Comparison of ENCODE assay signal across 30 cellular contexts in genomic region chr16:57213462-57213861, GRCh38.
"Had no signal": no experiment of that assay in that cellular context is flagged by ENCODE, and none has a peak within 500 bp of the region (broad histone marks: within the 10 kb centered on the region; RNA-seq: fewer than 3 reads in every experiment).

No MANE protein-coding gene starts in this region.

- ATAC-seq: heart right ventricle; left ventricle myocardium superior; stimulated activated effector memory CD8-positive, alpha-beta T cell treated with anti-CD3 and anti-CD28 coated beads, Interleukin-12 subunit alpha, Interleukin-12 subunit beta, amount 100 ng/mL, for 72 hours had no signal

- H3K9me3 Mint-ChIP-seq: endodermal cell had no signal

- H3K27ac ChIP-seq: brain microvascular endothelial cell, heart right ventricle, ovary, right lobe of liver, uterus had no signal

- H3K4me3 Mint-ChIP-seq: activated naive CD4-positive, alpha-beta T cell treated with anti-CD3 and anti-CD28 coated beads for 36 hours; activated naive CD8-positive, alpha-beta T cell treated with anti-CD3 and anti-CD28 coated beads for 36 hours; activated T-helper 1 cell treated with anti-CD3 and anti-CD28 coated beads, Interleukin-12 subunit alpha, Interleukin-12 subunit beta, Interleukin-2, Interleukin-4 antibody, amounts not matched to agents 30 ng/mL and 10 ng/mL and 1 ng/mL, durations not matched to agents 14 hours and 24 hours and 36 hours; dendritic cell treated with granulocyte-macrophage colony-stimulating factor and Interleukin-4, amounts not matched to agents 40 ng/mL and 50 ng/mL, for 4 days; endodermal cell; naive B cell; stimulated activated effector memory CD8-positive, alpha-beta T cell treated with anti-CD3 and anti-CD28 coated beads, Interleukin-12 subunit alpha, Interleukin-12 subunit beta, amount 100 ng/mL, for 72 hours; stimulated activated naive CD8-positive, alpha-beta T cell treated with anti-CD3 and anti-CD28 coated beads, Interleukin-15, Interleukin-2, amounts not matched to agents 100 ng/mL and 50 ng/mL, for 24 hours; T-helper 2 cell treated with Interferon-gamma antibody and Interleukin-4, amounts not matched to agents 5 μg/mL and 100 μg/mL, for 36 hours; type B pancreatic cell had no signal

- H3K27me3 Mint-ChIP-seq: activated naive CD8-positive, alpha-beta T cell treated with anti-CD3 and anti-CD28 coated beads for 36 hours; dendritic cell treated with granulocyte-macrophage colony-stimulating factor and Interleukin-4, amounts not matched to agents 40 ng/mL and 50 ng/mL, for 4 days; naive B cell; progenitor cell of endocrine pancreas; stimulated activated naive CD8-positive, alpha-beta T cell treated with anti-CD3 and anti-CD28 coated beads, Interleukin-15, Interleukin-2, amounts not matched to agents 100 ng/mL and 50 ng/mL, for 24 hours; type B pancreatic cell had no signal

- H3K27ac Mint-ChIP-seq: activated naive CD4-positive, alpha-beta T cell treated with anti-CD3 and anti-CD28 coated beads for 36 hours; activated naive CD8-positive, alpha-beta T cell treated with anti-CD3 and anti-CD28 coated beads for 36 hours; activated T-helper 1 cell treated with anti-CD3 and anti-CD28 coated beads, Interleukin-12 subunit alpha, Interleukin-12 subunit beta, Interleukin-2, Interleukin-4 antibody, amounts not matched to agents 30 ng/mL and 10 ng/mL and 1 ng/mL, durations not matched to agents 14 hours and 24 hours and 36 hours; dendritic cell treated with granulocyte-macrophage colony-stimulating factor and Interleukin-4, amounts not matched to agents 40 ng/mL and 50 ng/mL, for 4 days; endodermal cell; progenitor cell of endocrine pancreas; stimulated activated effector memory CD8-positive, alpha-beta T cell treated with anti-CD3 and anti-CD28 coated beads, Interleukin-12 subunit alpha, Interleukin-12 subunit beta, amount 100 ng/mL, for 72 hours; stimulated activated naive CD8-positive, alpha-beta T cell treated with anti-CD3 and anti-CD28 coated beads, Interleukin-15, Interleukin-2, amounts not matched to agents 100 ng/mL and 50 ng/mL, for 24 hours; T-helper 2 cell treated with Interferon-gamma antibody and Interleukin-4, amounts not matched to agents 5 μg/mL and 100 μg/mL, for 36 hours; type B pancreatic cell had no signal

- H3K4me3 ChIP-seq: heart right ventricle, ovary, right lobe of liver, skin epidermis, uterus had no signal

- DNase-seq: activated CD4-positive, alpha-beta T cell treated with anti-CD3 and anti-CD28 coated beads for 4 hours; activated CD4-positive, alpha-beta T cell treated with anti-CD3 and anti-CD28 coated beads, Interleukin-2, amount 50 U/mL, for 48 hours; activated CD4-positive, CD25-positive, alpha-beta regulatory T cell; activated CD8-positive, alpha-beta memory T cell treated with anti-CD3 and anti-CD28 coated beads for 24 hours; activated effector memory CD4-positive, alpha-beta T cell treated with anti-CD3 and anti-CD28 coated beads, Interleukin-2, amount 50 U/mL, for 16 hours; activated naive CD4-positive, alpha-beta T cell treated with anti-CD3 and anti-CD28 coated beads for 36 hours; activated naive CD8-positive, alpha-beta T cell treated with anti-CD3 and anti-CD28 coated beads for 36 hours; activated T-cell treated with anti-CD3 and anti-CD28 coated beads, Interleukin-2, amount 50 U/mL, for 1 hour; amniotic stem cell; brain microvascular endothelial cell; central memory CD4-positive, alpha-beta T cell; endodermal cell; heart right ventricle; left ventricle myocardium superior; naive B cell; ovary; stimulated activated CD4-positive, alpha-beta T cell treated with anti-CD3 and anti-CD28 coated beads, Interleukin-12 subunit alpha, Interleukin-12 subunit beta, amount 100 ng/mL, for 4 hours; stimulated activated CD4-positive, alpha-beta T cell treated with anti-CD3 and anti-CD28 coated beads, Interleukin-4, amount 100 ng/mL, for 1 hour; substantia nigra; T-helper 1 cell; uterus had no signal

- H3K4me1 Mint-ChIP-seq: activated naive CD8-positive, alpha-beta T cell treated with anti-CD3 and anti-CD28 coated beads for 36 hours; endodermal cell; naive B cell; stimulated activated effector memory CD8-positive, alpha-beta T cell treated with anti-CD3 and anti-CD28 coated beads, Interleukin-12 subunit alpha, Interleukin-12 subunit beta, amount 100 ng/mL, for 72 hours had no signal
